Comparison of ENCODE assay signal across 8 cellular contexts in the genomic region with DNA sequence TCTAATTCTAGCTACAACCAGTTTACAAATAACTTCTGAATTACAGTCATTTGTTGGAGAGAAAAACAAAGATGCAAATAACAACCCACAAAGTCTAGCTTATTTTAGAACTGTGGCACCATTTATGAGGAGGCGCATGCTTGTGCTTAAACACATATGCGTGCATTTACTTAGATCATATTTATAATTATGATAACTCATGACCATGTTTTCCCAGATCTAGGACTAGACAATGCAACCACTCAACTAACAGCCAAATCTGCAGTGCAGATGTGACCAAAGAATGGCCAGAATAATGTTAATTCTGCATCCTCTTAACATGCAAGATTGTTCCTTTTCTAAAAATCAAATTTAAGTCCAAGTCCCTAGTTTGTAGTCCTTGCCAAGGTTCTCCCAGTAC.
"Had no signal": no experiment of that assay in that cellular context is flagged by ENCODE, and none has a peak within 500 bp of the region (broad histone marks: within the 10 kb centered on the region; RNA-seq: fewer than 3 reads in every experiment).

No MANE protein-coding gene starts in this region.

- H3K27ac ChIP-seq: GM23248 had no signal

- DNase-seq: GM23248, GOT3, H7, H9, HCEC 1CT, HFFc6 had no signal

- H2AFZ ChIP-seq: GM23248, GM23338 had no signal

- H3K4me2 ChIP-seq: GM23338 had no signal

- H3K4me1 ChIP-seq: HAP-1 had no signal

- H3K36me3 ChIP-seq: HAP-1 had no signal

- H3K9ac ChIP-seq: GM23248 had no signal

- H3K9me3 ChIP-seq: HAP-1 had no signal

- H3K4me3 ChIP-seq: GM23248, GM23338, HAP-1 had no signal
